15 cellular contexts compared by ENCODE assay signal in genomic region chr16:3769942-3770341, GRCh38. TPM values are rescaled to one million over a fixed set of nuclear protein-coding genes. Genes with fewer than 3 reads are reported as not detected.
A peak's percentile ranks its signal among the peaks of the same experiment; 100 is the strongest.
DNase-seq lines count a peak whose midpoint lies in the region; ATAC-seq and TF ChIP-seq lines count a peak whose summit lies in the region.
"Had no signal": no experiment of that assay in that cellular context is flagged by ENCODE, and none has a peak within 500 bp of the region (broad histone marks: within the 10 kb centered on the region; RNA-seq: fewer than 3 reads in every experiment).

No MANE protein-coding gene starts in this region.

- H3K4me2 ChIP-seq in mesendoderm (ENCODE audit: low read length), result no peak overlapping the region

- H3K9me3 ChIP-seq in T-helper 17 cell (ENCODE audit: control insufficient read depth, low read length, poor library complexity, severe bottlenecking) (no peaks in the 10 kb centered on the region), endodermal cell (ENCODE audit: control insufficient read depth, low read length) (no peaks in the 10 kb centered on the region), sigmoid colon (no peaks in the 10 kb centered on the region)
- H3K9me3 ChIP-seq: Caco-2 had no signal

- H2BK15ac ChIP-seq in mesendoderm (replicated peaks; ENCODE audit: low read depth), result no peak overlapping the region

- no peak overlapping the region for H4K8ac ChIP-seq in mesendoderm (ENCODE audit: low read depth, low read length)

- H3K4ac ChIP-seq in mesendoderm (ENCODE audit: low read depth, low read length), result no peak overlapping the region

- H2BK5ac ChIP-seq in mesendoderm (ENCODE audit: low read length), result no peak overlapping the region

- H3K36me3 ChIP-seq in endodermal cell (ENCODE audit: control insufficient read depth, insufficient read depth, low read length), result peaks cover 90% of the 10 kb centered on the region
- H3K36me3 ChIP-seq in sigmoid colon, result peaks cover 33 to 89% (median 63%) of the 10 kb centered on the region in 4 donors
- H3K36me3 ChIP-seq in mesendoderm (ENCODE audit: control insufficient read depth, insufficient read depth, low read length), result peaks cover 13% of the 10 kb centered on the region

- H3K4me3 ChIP-seq in endodermal cell (ENCODE audit: low read length), result no peak overlapping the region
- no peak overlapping the region for H3K4me3 ChIP-seq in sigmoid colon
- H3K4me3 ChIP-seq in mesendoderm (ENCODE audit: low read length), result no peak overlapping the region
- H3K4me3 ChIP-seq: GM23248 had no signal

- H3K27me3 Mint-ChIP-seq in T-helper 17 cell (no peaks in the 10 kb centered on the region), endodermal cell (ENCODE audit: insufficient read depth) (no peaks in the 10 kb centered on the region), type B pancreatic cell (no peaks in the 10 kb centered on the region)
- H3K27me3 Mint-ChIP-seq in stimulated activated memory B cell treated with anti-CD40 and anti-IgM and Interleukin-4, amounts not matched to agents 10 μg/mL and 1 μg/mL and 100 μg/mL, for 72 hours, result no peaks in the 10 kb centered on the region
- H3K27me3 Mint-ChIP-seq: CD4-positive, alpha-beta memory T cell had no signal

- H3K56ac ChIP-seq in mesendoderm (ENCODE audit: low read length), result no peak overlapping the region

- no peak overlapping the region for H2BK120ac ChIP-seq in mesendoderm (ENCODE audit: low read depth, low read length)

- H3K18ac ChIP-seq in mesendoderm (ENCODE audit: low read length), result no peak overlapping the region

- H3K4me1 ChIP-seq in endodermal cell (ENCODE audit: control insufficient read depth, insufficient read depth, low read length) (no peaks in the 10 kb centered on the region), sigmoid colon (peaks cover 0 to 22% (median 18%) of the 10 kb centered on the region in 4 donors), mesendoderm (ENCODE audit: control insufficient read depth, low read depth, low read length) (no peaks in the 10 kb centered on the region)
- H3K4me1 ChIP-seq: Caco-2 had no signal

- H3K4me1 Mint-ChIP-seq in T-helper 17 cell (peaks cover 13% of the 10 kb centered on the region), endodermal cell (no peaks in the 10 kb centered on the region), type B pancreatic cell (ENCODE audit: unreplicated experiment) (no peaks in the 10 kb centered on the region)
- H3K4me1 Mint-ChIP-seq in stimulated activated memory B cell treated with anti-CD40 and anti-IgM and Interleukin-4, amounts not matched to agents 10 μg/mL and 1 μg/mL and 100 μg/mL, for 72 hours, result peaks cover 13% of the 10 kb centered on the region

- no peaks in the 10 kb centered on the region for H3K79me2 ChIP-seq in mesendoderm (ENCODE audit: control insufficient read depth, insufficient read depth, low read length)

- H3K9ac ChIP-seq in endodermal cell (ENCODE audit: extremely low read depth, low read length, poor library complexity, severe bottlenecking) (no peak overlapping the region), mesendoderm (ENCODE audit: low read length) (no peak overlapping the region)
- H3K9ac ChIP-seq: GM23248 had no signal

- H3K27ac ChIP-seq in endodermal cell (ENCODE audit: low read depth, low read length) (no peak overlapping the region), sigmoid colon (no peak overlapping the region), mesendoderm (ENCODE audit: low read depth, low read length) (no peak overlapping the region)
- H3K27ac ChIP-seq: GM23248 had no signal

- no peaks in the 10 kb centered on the region for H3K9me3 Mint-ChIP-seq in endodermal cell
- no peaks in the 10 kb centered on the region for H3K9me3 Mint-ChIP-seq in stimulated activated memory B cell treated with anti-CD40 and anti-IgM and Interleukin-4, amounts not matched to agents 10 μg/mL and 1 μg/mL and 100 μg/mL, for 72 hours
- no peaks in the 10 kb centered on the region for H3K9me3 Mint-ChIP-seq in type B pancreatic cell
- H3K9me3 Mint-ChIP-seq: CD4-positive, alpha-beta memory T cell had no signal

- no peak for ATAC-seq in T-helper 17 cell
- ATAC-seq in stimulated activated memory B cell treated with anti-CD40 and anti-IgM and Interleukin-4, amounts not matched to agents 10 μg/mL and 1 μg/mL and 100 μg/mL, for 72 hours, result no peak

- H3K27ac Mint-ChIP-seq in T-helper 17 cell, result peak overlapping the region; percentile 62
- no peak overlapping the region for H3K27ac Mint-ChIP-seq in endodermal cell
- H3K27ac Mint-ChIP-seq in stimulated activated memory B cell treated with anti-CD40 and anti-IgM and Interleukin-4, amounts not matched to agents 10 μg/mL and 1 μg/mL and 100 μg/mL, for 72 hours, result peak overlapping the region; percentile 54
- no peak overlapping the region for H3K27ac Mint-ChIP-seq in type B pancreatic cell

- intact Hi-C loops in sigmoid colon (cut with DNase I), result no loop called here

- H3K23ac ChIP-seq in mesendoderm (ENCODE audit: low read length), result no peak overlapping the region

- no peak for TF ChIP-seq POLR2A in sigmoid colon (IDR thresholded peaks at IDR 0.05)

- H3K27me3 ChIP-seq in endodermal cell (ENCODE audit: control insufficient read depth, insufficient read depth, low read length, poor library complexity, severe bottlenecking) (no peaks in the 10 kb centered on the region), sigmoid colon (no peaks in the 10 kb centered on the region), mesendoderm (ENCODE audit: insufficient read depth, low read length, poor library complexity) (no peaks in the 10 kb centered on the region)

- H3K36me3 Mint-ChIP-seq in T-helper 17 cell (ENCODE audit: low read depth), result peaks cover 18% of the 10 kb centered on the region
- peaks cover 84% of the 10 kb centered on the region for H3K36me3 Mint-ChIP-seq in endodermal cell (ENCODE audit: low read depth)
- H3K36me3 Mint-ChIP-seq in stimulated activated memory B cell treated with anti-CD40 and anti-IgM and Interleukin-4, amounts not matched to agents 10 μg/mL and 1 μg/mL and 100 μg/mL, for 72 hours, result peaks cover 40% of the 10 kb centered on the region
- H3K36me3 Mint-ChIP-seq in type B pancreatic cell, result peaks cover 38% of the 10 kb centered on the region

- TF ChIP-seq CTCF in endodermal cell (conservative IDR thresholded peaks at IDR 0.05), result no peak
- TF ChIP-seq CTCF in type B pancreatic cell (conservative IDR thresholded peaks at IDR 0.05), result no peak
- no peak for TF ChIP-seq CTCF in sigmoid colon (IDR thresholded peaks at IDR 0.05)

- TF ChIP-seq EP300 in sigmoid colon (IDR thresholded peaks at IDR 0.05), result no peak

- H4K5ac ChIP-seq in mesendoderm (ENCODE audit: low read length), result no peak overlapping the region

- DNase-seq in T-helper 17 cell (no peak), endodermal cell (peak; percentile 17), type B pancreatic cell (ENCODE audit: extremely low spot score, unreplicated experiment) (peak; percentile 13), germinal center (ENCODE audit: low spot score) (no peak), sigmoid colon (no peak), mesendoderm (no peak)
- DNase-seq: C1 segment of cervical spinal cord; Caco-2; CD4-positive, alpha-beta memory T cell; DMS153; DND-41; GM23248; H7; HCEC 1CT had no signal

- WGBS in endodermal cell (ENCODE audit: insufficient coverage in 1 of 2, insufficient read length in 1 of 2), 2 experiments, result 92 to 98% methylated on average over 13 of the region's 13 CpGs
- WGBS in sigmoid colon, 2 donors, result 93 to 96% methylated on average over 13 of the region's 13 CpGs
- no CpG with 5 or more reads among the region's 13 CpGs for WGBS in mesendoderm (ENCODE audit: extremely low coverage, insufficient coverage, low lambda C conversion rate)

- peaks cover 1% of the 10 kb centered on the region for H3K79me1 ChIP-seq in mesendoderm (ENCODE audit: low read length)

- H3K4me3 Mint-ChIP-seq in T-helper 17 cell, result no peak overlapping the region
- H3K4me3 Mint-ChIP-seq in endodermal cell, result no peak overlapping the region
- no peak overlapping the region for H3K4me3 Mint-ChIP-seq in stimulated activated memory B cell treated with anti-CD40 and anti-IgM and Interleukin-4, amounts not matched to agents 10 μg/mL and 1 μg/mL and 100 μg/mL, for 72 hours
- H3K4me3 Mint-ChIP-seq in type B pancreatic cell, result no peak overlapping the region
- H3K4me3 Mint-ChIP-seq: CD4-positive, alpha-beta memory T cell had no signal

- H2AK5ac ChIP-seq in mesendoderm (ENCODE audit: low read length), result no peak overlapping the region

RNA-seq across cellular contexts. Expression of gene TRAP1, which starts 52.6 kb away (rescaled TPM):
- 10 to 100 TPM; 77.2 to 80.4 TPM for total RNA-seq in T-helper 17 cell
- total RNA-seq in endodermal cell, result 100 to 1,000 TPM; 144 to 156 TPM
- polyA plus RNA-seq in endodermal cell (2013, experiment 1 of 2), result 114 TPM
- polyA plus RNA-seq in endodermal cell (2013, experiment 2 of 2), result 102 TPM
- total RNA-seq in type B pancreatic cell (ENCODE audit: low replicate concordance), result 132 and 138 TPM in 2 replicates
- total RNA-seq in sigmoid colon, result 10 to 100 TPM; 38.8 to 53.5 (median 47.1) TPM
- polyA plus RNA-seq in sigmoid colon, result 10 to 100 TPM; 17.4 to 64.9 (median 28.7) TPM
- 217 TPM for polyA plus RNA-seq in mesendoderm (2013, experiment 1 of 2)
- 214 TPM for polyA plus RNA-seq in mesendoderm (2013, experiment 2 of 2)

Comparison
In these comparisons a context has a peak if more than half of its experiments do, and no peak if none do; other contexts are left out.
1. DNase-seq: peak in endodermal cell (single experiment) and type B pancreatic cell (single experiment); none in T-helper 17 cell (0 of 3), germinal center (single experiment), sigmoid colon (single experiment) and mesendoderm (single experiment).
2. H3K27ac Mint-ChIP-seq: peak in T-helper 17 cell (single experiment) and stimulated activated memory B cell treated with anti-CD40 and anti-IgM and Interleukin-4, amounts not matched to agents 10 μg/mL and 1 μg/mL and 100 μg/mL, for 72 hours (single experiment); none in endodermal cell (single experiment) and type B pancreatic cell (single experiment).